ENCODE assay signal across 17 cellular contexts in genomic region chr19:13072206-13072898, GRCh38. TPM values are rescaled to one million over a fixed set of nuclear protein-coding genes. Genes with fewer than 3 reads are reported as not detected.
A peak's percentile ranks its signal among the peaks of the same experiment; 100 is the strongest.
DNase-seq lines count a peak whose midpoint lies in the region; ATAC-seq and TF ChIP-seq lines count a peak whose summit lies in the region.
"Had no signal": no experiment of that assay in that cellular context is flagged by ENCODE, and none has a peak within 500 bp of the region (broad histone marks: within the 10 kb centered on the region; RNA-seq: fewer than 3 reads in every experiment).

No MANE protein-coding gene starts in this region.

- peak; percentile 6 for ATAC-seq in left ventricle myocardium superior
- ATAC-seq in Right ventricle myocardium superior (ENCODE audit: poor library complexity), result no peak
- no peak for ATAC-seq in GM21576 (IDR thresholded peaks at IDR 0.05; ENCODE audit: unreplicated experiment)
- ATAC-seq in HG02970 (IDR thresholded peaks at IDR 0.05; ENCODE audit: low FRiP score, unreplicated experiment), result no peak
- ATAC-seq: A549; activated naive CD8-positive, alpha-beta T cell treated with anti-CD3 and anti-CD28 coated beads, Interleukin-2, amount 50 U/mL, for 24 hours; CD8-positive, alpha-beta T cell; T-cell; WTC11 had no signal

- TF ChIP-seq EP300 in tibial nerve (IDR thresholded peaks at IDR 0.05), result peak in 1 of 2 donors; percentile 43

- peaks cover 2 to 94% (median 59%) of the 10 kb centered on the region in 4 donors for H3K4me1 ChIP-seq in tibial nerve
- H3K4me1 ChIP-seq: A549 had no signal

- H3K4me3 ChIP-seq in tibial nerve, result no peak overlapping the region
- H3K4me3 ChIP-seq: A549, neural progenitor cell had no signal

- intact Hi-C loops in left ventricle myocardium superior (cut with micrococcal nuclease), result no loop called here
- intact Hi-C loops in Right ventricle myocardium superior (cut with DNase I), result no loop called here

- TF ChIP-seq POLR2A in erythroblast (IDR thresholded peaks at IDR 0.05; ENCODE audit: low read length) (no peak), tibial nerve (IDR thresholded peaks at IDR 0.05) (no peak)

- TF ChIP-seq CTCF in tibial nerve (IDR thresholded peaks at IDR 0.05), result no peak

- H3K36me3 ChIP-seq in tibial nerve, result peaks cover 0 to 34% (median 0%) of the 10 kb centered on the region in 3 donors
- H3K36me3 ChIP-seq: neural progenitor cell had no signal

- H3K27ac ChIP-seq in tibial nerve, result peak overlapping the region in 3 of 4 donors; percentile 50 to 83 (median 80)
- H3K27ac ChIP-seq: A549, neural progenitor cell had no signal

- H3K27me3 ChIP-seq in tibial nerve, result no peaks in the 10 kb centered on the region

- 59 to 65% methylated on average over 6 to 8 of the region's 9 CpGs for WGBS in tibial nerve, 2 donors

- H3K9me3 ChIP-seq in tibial nerve, result no peaks in the 10 kb centered on the region
- H3K9me3 ChIP-seq: A549 had no signal

- DNase-seq in left ventricle myocardium superior (no peak), Right ventricle myocardium superior (no peak), erythroblast (lab: John Stamatoyannopoulos, UW) (peak; percentile 54 to 55), pons (ENCODE audit: low spot score) (peak; percentile 97), tibial nerve (ENCODE audit: low spot score in 2 of 2) (no peak), DMS79 (lab: John Stamatoyannopoulos, UW) (no peak)
- DNase-seq: activated naive CD8-positive, alpha-beta T cell treated with anti-CD3 and anti-CD28 coated beads, Interleukin-2, amount 50 U/mL, for 24 hours; CD8-positive, alpha-beta T cell; foreskin fibroblast; MV-4-11; NCI-H82; T-cell had no signal

RNA-seq across cellular contexts. Expression of gene LYL1, which starts 30.3 kb away (rescaled TPM):
- total RNA-seq in left ventricle myocardium superior (8.8 TPM), Right ventricle myocardium superior (7.2 TPM), tibial nerve (10 to 100 TPM; 21.1 to 43.5 (median 25.8) TPM)

RNA-seq across cellular contexts. Expression of gene TRMT1, which starts 44.2 kb away (rescaled TPM):
- 22.4 TPM for total RNA-seq in left ventricle myocardium superior
- 18.4 TPM for total RNA-seq in Right ventricle myocardium superior
- 10 to 100 TPM; 38.4 to 92.7 (median 49.2) TPM for total RNA-seq in tibial nerve

RNA-seq across cellular contexts. Expression of gene NACC1, which starts 45.7 kb away (rescaled TPM):
- 50.0 TPM for total RNA-seq in left ventricle myocardium superior
- total RNA-seq in Right ventricle myocardium superior, result 44.6 TPM
- 10 to 100 TPM; 15.3 to 37.1 (median 25.8) TPM for total RNA-seq in tibial nerve

Comparison
In these comparisons a context has a peak if more than half of its experiments do, and no peak if none do; other contexts are left out.
1. DNase-seq: peak in erythroblast (2 of 2) and pons (single experiment); none in left ventricle myocardium superior (single experiment), Right ventricle myocardium superior (single experiment), tibial nerve (0 of 2) and DMS79 (single experiment).